Comparison of ENCODE assay signal across 2 cellular contexts in the genomic region with DNA sequence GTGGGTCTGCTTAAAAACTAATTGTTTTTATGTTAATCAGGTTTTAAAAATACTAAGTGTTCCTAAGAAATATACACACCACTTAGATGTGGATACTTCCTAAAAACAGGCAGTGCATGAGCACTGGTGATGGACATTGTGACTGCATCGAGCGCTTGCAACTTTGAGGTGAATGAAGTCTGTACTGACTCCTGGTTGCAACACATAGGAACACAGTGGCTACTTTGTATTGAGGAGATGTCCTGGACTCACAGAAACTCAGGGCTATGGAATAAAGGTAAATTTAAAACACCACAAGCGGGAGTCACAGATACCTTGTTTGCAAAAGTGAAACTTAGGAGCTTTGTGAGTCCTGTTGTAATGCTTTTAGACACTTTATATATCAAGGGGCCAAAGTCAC.
TF ChIP-seq lines count a peak whose summit lies in the region.

No MANE protein-coding gene starts in this region.

TF ChIP-seq in IMR-90, 13 proteins besides CTCF, POLR2A, EP300 and RAD21:
- TF ChIP-seq MAZ (IDR thresholded peaks at IDR 0.05; ENCODE audit: borderline replicate concordance, low read depth, low read length) (no peak), NFE2L2 (IDR thresholded peaks at IDR 0.05; ENCODE audit: low read depth, low read length) (no peak), RFX5 (IDR thresholded peaks at IDR 0.05; ENCODE audit: low read depth, low read length) (no peak), RCOR1 (IDR thresholded peaks at IDR 0.05; ENCODE audit: insufficient replicate concordance, low read length) (no peak), FOS (IDR thresholded peaks at IDR 0.05; ENCODE audit: low read depth, low read length) (no peak), SMC3 (IDR thresholded peaks at IDR 0.05; ENCODE audit: low read depth, low read length) (no peak), MAFK (IDR thresholded peaks at IDR 0.05; ENCODE audit: low read depth, low read length) (no peak), CHD1 (IDR thresholded peaks at IDR 0.05; ENCODE audit: low read depth, low read length) (no peak), MXI1 (IDR thresholded peaks at IDR 0.05; ENCODE audit: borderline replicate concordance, low read depth, low read length) (no peak), CEBPB (IDR thresholded peaks at IDR 0.05; ENCODE audit: low read depth, low read length) (no peak), BHLHE40 (IDR thresholded peaks at IDR 0.05; ENCODE audit: low read depth, low read length) (no peak)
- TF ChIP-seq, protein P1, sequence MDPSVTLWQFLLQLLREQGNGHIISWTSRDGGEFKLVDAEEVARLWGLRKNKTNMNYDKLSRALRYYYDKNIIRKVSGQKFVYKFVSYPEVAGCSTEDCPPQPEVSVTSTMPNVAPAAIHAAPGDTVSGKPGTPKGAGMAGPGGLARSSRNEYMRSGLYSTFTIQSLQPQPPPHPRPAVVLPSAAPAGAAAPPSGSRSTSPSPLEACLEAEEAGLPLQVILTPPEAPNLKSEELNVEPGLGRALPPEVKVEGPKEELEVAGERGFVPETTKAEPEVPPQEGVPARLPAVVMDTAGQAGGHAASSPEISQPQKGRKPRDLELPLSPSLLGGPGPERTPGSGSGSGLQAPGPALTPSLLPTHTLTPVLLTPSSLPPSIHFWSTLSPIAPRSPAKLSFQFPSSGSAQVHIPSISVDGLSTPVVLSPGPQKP (IDR thresholded peaks at IDR 0.05; ENCODE audit: borderline replicate concordance, low read depth, low read length), result no peak
- TF ChIP-seq, protein P2, sequence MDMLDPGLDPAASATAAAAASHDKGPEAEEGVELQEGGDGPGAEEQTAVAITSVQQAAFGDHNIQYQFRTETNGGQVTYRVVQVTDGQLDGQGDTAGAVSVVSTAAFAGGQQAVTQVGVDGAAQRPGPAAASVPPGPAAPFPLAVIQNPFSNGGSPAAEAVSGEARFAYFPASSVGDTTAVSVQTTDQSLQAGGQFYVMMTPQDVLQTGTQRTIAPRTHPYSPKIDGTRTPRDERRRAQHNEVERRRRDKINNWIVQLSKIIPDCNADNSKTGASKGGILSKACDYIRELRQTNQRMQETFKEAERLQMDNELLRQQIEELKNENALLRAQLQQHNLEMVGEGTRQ (IDR thresholded peaks at IDR 0.05; ENCODE audit: low read depth, low read length), result no peak
TF ChIP-seq in IMR-90: peak in this region for 0.

TF ChIP-seq in K562, 482 proteins besides CTCF, POLR2A, EP300 and RAD21:
- TF ChIP-seq RFX5 (IDR thresholded peaks at IDR 0.05; ENCODE audit: low read depth, low read length) (no peak), NFE2L1 (tag; IDR thresholded peaks at IDR 0.05; ENCODE audit: borderline replicate concordance, low read depth) (no peak), ZKSCAN8 (CRISPR knock-in tag; IDR thresholded peaks at IDR 0.05) (no peak), NCOA6 (IDR thresholded peaks at IDR 0.05) (no peak), DPF2 (IDR thresholded peaks at IDR 0.05) (no peak), TGIF2 (CRISPR knock-in tag; IDR thresholded peaks at IDR 0.05) (no peak), HOXB6 (CRISPR knock-in tag; IDR thresholded peaks at IDR 0.05; ENCODE audit: borderline replicate concordance) (no peak), E2F3 (CRISPR knock-in tag; IDR thresholded peaks at IDR 0.05) (no peak), NUFIP1 (IDR thresholded peaks at IDR 0.05; ENCODE audit: partially characterized antibody) (no peak), TBL1XR1 (IDR thresholded peaks at IDR 0.05; ENCODE audit: low read length in 2 of 2) (no peak), ZNF589 (CRISPR knock-in tag; IDR thresholded peaks at IDR 0.05; ENCODE audit: low read depth) (no peak), ETV5 (CRISPR knock-in tag; IDR thresholded peaks at IDR 0.05; ENCODE audit: low read depth) (no peak)
- TF ChIP-seq, protein P3, sequence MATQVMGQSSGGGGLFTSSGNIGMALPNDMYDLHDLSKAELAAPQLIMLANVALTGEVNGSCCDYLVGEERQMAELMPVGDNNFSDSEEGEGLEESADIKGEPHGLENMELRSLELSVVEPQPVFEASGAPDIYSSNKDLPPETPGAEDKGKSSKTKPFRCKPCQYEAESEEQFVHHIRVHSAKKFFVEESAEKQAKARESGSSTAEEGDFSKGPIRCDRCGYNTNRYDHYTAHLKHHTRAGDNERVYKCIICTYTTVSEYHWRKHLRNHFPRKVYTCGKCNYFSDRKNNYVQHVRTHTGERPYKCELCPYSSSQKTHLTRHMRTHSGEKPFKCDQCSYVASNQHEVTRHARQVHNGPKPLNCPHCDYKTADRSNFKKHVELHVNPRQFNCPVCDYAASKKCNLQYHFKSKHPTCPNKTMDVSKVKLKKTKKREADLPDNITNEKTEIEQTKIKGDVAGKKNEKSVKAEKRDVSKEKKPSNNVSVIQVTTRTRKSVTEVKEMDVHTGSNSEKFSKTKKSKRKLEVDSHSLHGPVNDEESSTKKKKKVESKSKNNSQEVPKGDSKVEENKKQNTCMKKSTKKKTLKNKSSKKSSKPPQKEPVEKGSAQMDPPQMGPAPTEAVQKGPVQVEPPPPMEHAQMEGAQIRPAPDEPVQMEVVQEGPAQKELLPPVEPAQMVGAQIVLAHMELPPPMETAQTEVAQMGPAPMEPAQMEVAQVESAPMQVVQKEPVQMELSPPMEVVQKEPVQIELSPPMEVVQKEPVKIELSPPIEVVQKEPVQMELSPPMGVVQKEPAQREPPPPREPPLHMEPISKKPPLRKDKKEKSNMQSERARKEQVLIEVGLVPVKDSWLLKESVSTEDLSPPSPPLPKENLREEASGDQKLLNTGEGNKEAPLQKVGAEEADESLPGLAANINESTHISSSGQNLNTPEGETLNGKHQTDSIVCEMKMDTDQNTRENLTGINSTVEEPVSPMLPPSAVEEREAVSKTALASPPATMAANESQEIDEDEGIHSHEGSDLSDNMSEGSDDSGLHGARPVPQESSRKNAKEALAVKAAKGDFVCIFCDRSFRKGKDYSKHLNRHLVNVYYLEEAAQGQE (CRISPR knock-in tag; IDR thresholded peaks at IDR 0.05; ENCODE audit: low read depth), result no peak
- TF ChIP-seq, protein P4, sequence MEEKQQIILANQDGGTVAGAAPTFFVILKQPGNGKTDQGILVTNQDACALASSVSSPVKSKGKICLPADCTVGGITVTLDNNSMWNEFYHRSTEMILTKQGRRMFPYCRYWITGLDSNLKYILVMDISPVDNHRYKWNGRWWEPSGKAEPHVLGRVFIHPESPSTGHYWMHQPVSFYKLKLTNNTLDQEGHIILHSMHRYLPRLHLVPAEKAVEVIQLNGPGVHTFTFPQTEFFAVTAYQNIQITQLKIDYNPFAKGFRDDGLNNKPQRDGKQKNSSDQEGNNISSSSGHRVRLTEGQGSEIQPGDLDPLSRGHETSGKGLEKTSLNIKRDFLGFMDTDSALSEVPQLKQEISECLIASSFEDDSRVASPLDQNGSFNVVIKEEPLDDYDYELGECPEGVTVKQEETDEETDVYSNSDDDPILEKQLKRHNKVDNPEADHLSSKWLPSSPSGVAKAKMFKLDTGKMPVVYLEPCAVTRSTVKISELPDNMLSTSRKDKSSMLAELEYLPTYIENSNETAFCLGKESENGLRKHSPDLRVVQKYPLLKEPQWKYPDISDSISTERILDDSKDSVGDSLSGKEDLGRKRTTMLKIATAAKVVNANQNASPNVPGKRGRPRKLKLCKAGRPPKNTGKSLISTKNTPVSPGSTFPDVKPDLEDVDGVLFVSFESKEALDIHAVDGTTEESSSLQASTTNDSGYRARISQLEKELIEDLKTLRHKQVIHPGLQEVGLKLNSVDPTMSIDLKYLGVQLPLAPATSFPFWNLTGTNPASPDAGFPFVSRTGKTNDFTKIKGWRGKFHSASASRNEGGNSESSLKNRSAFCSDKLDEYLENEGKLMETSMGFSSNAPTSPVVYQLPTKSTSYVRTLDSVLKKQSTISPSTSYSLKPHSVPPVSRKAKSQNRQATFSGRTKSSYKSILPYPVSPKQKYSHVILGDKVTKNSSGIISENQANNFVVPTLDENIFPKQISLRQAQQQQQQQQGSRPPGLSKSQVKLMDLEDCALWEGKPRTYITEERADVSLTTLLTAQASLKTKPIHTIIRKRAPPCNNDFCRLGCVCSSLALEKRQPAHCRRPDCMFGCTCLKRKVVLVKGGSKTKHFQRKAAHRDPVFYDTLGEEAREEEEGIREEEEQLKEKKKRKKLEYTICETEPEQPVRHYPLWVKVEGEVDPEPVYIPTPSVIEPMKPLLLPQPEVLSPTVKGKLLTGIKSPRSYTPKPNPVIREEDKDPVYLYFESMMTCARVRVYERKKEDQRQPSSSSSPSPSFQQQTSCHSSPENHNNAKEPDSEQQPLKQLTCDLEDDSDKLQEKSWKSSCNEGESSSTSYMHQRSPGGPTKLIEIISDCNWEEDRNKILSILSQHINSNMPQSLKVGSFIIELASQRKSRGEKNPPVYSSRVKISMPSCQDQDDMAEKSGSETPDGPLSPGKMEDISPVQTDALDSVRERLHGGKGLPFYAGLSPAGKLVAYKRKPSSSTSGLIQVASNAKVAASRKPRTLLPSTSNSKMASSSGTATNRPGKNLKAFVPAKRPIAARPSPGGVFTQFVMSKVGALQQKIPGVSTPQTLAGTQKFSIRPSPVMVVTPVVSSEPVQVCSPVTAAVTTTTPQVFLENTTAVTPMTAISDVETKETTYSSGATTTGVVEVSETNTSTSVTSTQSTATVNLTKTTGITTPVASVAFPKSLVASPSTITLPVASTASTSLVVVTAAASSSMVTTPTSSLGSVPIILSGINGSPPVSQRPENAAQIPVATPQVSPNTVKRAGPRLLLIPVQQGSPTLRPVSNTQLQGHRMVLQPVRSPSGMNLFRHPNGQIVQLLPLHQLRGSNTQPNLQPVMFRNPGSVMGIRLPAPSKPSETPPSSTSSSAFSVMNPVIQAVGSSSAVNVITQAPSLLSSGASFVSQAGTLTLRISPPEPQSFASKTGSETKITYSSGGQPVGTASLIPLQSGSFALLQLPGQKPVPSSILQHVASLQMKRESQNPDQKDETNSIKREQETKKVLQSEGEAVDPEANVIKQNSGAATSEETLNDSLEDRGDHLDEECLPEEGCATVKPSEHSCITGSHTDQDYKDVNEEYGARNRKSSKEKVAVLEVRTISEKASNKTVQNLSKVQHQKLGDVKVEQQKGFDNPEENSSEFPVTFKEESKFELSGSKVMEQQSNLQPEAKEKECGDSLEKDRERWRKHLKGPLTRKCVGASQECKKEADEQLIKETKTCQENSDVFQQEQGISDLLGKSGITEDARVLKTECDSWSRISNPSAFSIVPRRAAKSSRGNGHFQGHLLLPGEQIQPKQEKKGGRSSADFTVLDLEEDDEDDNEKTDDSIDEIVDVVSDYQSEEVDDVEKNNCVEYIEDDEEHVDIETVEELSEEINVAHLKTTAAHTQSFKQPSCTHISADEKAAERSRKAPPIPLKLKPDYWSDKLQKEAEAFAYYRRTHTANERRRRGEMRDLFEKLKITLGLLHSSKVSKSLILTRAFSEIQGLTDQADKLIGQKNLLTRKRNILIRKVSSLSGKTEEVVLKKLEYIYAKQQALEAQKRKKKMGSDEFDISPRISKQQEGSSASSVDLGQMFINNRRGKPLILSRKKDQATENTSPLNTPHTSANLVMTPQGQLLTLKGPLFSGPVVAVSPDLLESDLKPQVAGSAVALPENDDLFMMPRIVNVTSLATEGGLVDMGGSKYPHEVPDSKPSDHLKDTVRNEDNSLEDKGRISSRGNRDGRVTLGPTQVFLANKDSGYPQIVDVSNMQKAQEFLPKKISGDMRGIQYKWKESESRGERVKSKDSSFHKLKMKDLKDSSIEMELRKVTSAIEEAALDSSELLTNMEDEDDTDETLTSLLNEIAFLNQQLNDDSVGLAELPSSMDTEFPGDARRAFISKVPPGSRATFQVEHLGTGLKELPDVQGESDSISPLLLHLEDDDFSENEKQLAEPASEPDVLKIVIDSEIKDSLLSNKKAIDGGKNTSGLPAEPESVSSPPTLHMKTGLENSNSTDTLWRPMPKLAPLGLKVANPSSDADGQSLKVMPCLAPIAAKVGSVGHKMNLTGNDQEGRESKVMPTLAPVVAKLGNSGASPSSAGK (IDR thresholded peaks at IDR 0.05), result no peak
- TF ChIP-seq, protein P5, sequence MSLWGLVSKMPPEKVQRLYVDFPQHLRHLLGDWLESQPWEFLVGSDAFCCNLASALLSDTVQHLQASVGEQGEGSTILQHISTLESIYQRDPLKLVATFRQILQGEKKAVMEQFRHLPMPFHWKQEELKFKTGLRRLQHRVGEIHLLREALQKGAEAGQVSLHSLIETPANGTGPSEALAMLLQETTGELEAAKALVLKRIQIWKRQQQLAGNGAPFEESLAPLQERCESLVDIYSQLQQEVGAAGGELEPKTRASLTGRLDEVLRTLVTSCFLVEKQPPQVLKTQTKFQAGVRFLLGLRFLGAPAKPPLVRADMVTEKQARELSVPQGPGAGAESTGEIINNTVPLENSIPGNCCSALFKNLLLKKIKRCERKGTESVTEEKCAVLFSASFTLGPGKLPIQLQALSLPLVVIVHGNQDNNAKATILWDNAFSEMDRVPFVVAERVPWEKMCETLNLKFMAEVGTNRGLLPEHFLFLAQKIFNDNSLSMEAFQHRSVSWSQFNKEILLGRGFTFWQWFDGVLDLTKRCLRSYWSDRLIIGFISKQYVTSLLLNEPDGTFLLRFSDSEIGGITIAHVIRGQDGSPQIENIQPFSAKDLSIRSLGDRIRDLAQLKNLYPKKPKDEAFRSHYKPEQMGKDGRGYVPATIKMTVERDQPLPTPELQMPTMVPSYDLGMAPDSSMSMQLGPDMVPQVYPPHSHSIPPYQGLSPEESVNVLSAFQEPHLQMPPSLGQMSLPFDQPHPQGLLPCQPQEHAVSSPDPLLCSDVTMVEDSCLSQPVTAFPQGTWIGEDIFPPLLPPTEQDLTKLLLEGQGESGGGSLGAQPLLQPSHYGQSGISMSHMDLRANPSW (CRISPR knock-in tag; IDR thresholded peaks at IDR 0.05), result no peak
